In genomic region chr1:156291226-156292061, GRCh38 we compare ENCODE assay signal across 6 cellular contexts. TPM values are rescaled to one million over a fixed set of nuclear protein-coding genes. Genes with fewer than 3 reads are reported as not detected.
DNase-seq lines count a peak whose midpoint lies in the region; ATAC-seq lines count a peak whose summit lies in the region.

No MANE protein-coding gene starts in this region.

- no peaks in the 10 kb centered on the region for H3K9me3 Mint-ChIP-seq in activated naive CD4-positive, alpha-beta T cell treated with anti-CD3 and anti-CD28 coated beads, Interleukin-2, amount 50 U/mL, for 72 hours
- H3K9me3 Mint-ChIP-seq in activated naive CD4-positive, alpha-beta T cell treated with anti-CD3 and anti-CD28 coated beads, Interleukin-2, amount 10 ng/mL, durations not matched to agents 7 days and 5 days = no peaks in the 10 kb centered on the region
- H3K9me3 Mint-ChIP-seq in activated naive CD8-positive, alpha-beta T cell treated with anti-CD3 and anti-CD28 coated beads, Interleukin-2, amount 50 U/mL, for 24 hours = no peaks in the 10 kb centered on the region

- CTCF ChIA-PET in activated naive CD4-positive, alpha-beta T cell treated with anti-CD3 and anti-CD28 coated beads, Interleukin-2, amount 10 ng/mL, durations not matched to agents 7 days and 5 days (lab: Charles Lee) = interaction anchor here (1.2 kb wide), 1 partner anchor 28 kb away, joined by 3 read pairs; no protein-coding TSS in a partner anchor

- peaks cover 20% of the 10 kb centered on the region for H3K4me1 Mint-ChIP-seq in activated naive CD4-positive, alpha-beta T cell treated with anti-CD3 and anti-CD28 coated beads, Interleukin-2, amount 10 ng/mL, durations not matched to agents 7 days and 5 days
- peaks cover 18% of the 10 kb centered on the region for H3K4me1 Mint-ChIP-seq in activated naive CD8-positive, alpha-beta T cell treated with anti-CD3 and anti-CD28 coated beads, Interleukin-2, amount 50 U/mL, for 24 hours

- no peaks in the 10 kb centered on the region for H3K27me3 Mint-ChIP-seq in activated naive CD4-positive, alpha-beta T cell treated with anti-CD3 and anti-CD28 coated beads, Interleukin-2, amount 10 ng/mL, durations not matched to agents 7 days and 5 days
- H3K27me3 Mint-ChIP-seq in activated naive CD8-positive, alpha-beta T cell treated with anti-CD3 and anti-CD28 coated beads, Interleukin-2, amount 50 U/mL, for 24 hours = no peaks in the 10 kb centered on the region

- H3K36me3 Mint-ChIP-seq in activated naive CD4-positive, alpha-beta T cell treated with anti-CD3 and anti-CD28 coated beads, Interleukin-2, amount 50 U/mL, for 72 hours = no peaks in the 10 kb centered on the region
- H3K36me3 Mint-ChIP-seq in activated naive CD4-positive, alpha-beta T cell treated with anti-CD3 and anti-CD28 coated beads, Interleukin-2, amount 10 ng/mL, durations not matched to agents 7 days and 5 days = peaks cover 11% of the 10 kb centered on the region
- peaks cover 6% of the 10 kb centered on the region for H3K36me3 Mint-ChIP-seq in activated naive CD8-positive, alpha-beta T cell treated with anti-CD3 and anti-CD28 coated beads, Interleukin-2, amount 50 U/mL, for 24 hours (ENCODE audit: low read depth)

- no peak overlapping the region for H3K4me3 Mint-ChIP-seq in activated naive CD4-positive, alpha-beta T cell treated with anti-CD3 and anti-CD28 coated beads, Interleukin-2, amount 10 ng/mL, durations not matched to agents 7 days and 5 days
- H3K4me3 Mint-ChIP-seq in activated naive CD8-positive, alpha-beta T cell treated with anti-CD3 and anti-CD28 coated beads, Interleukin-2, amount 50 U/mL, for 24 hours = peak overlapping the region; percentile 49

- peak overlapping the region; percentile 74 to 90 for H3K27ac Mint-ChIP-seq in activated naive CD4-positive, alpha-beta T cell treated with anti-CD3 and anti-CD28 coated beads, Interleukin-2, amount 50 U/mL, for 72 hours
- H3K27ac Mint-ChIP-seq in activated naive CD4-positive, alpha-beta T cell treated with anti-CD3 and anti-CD28 coated beads, Interleukin-2, amount 10 ng/mL, durations not matched to agents 7 days and 5 days = no peak overlapping the region
- peak overlapping the region; percentile 27 for H3K27ac Mint-ChIP-seq in activated naive CD8-positive, alpha-beta T cell treated with anti-CD3 and anti-CD28 coated beads, Interleukin-2, amount 50 U/mL, for 24 hours

- ATAC-seq in activated naive CD4-positive, alpha-beta T cell treated with anti-CD3 and anti-CD28 coated beads, Interleukin-2, amount 50 U/mL, for 72 hours = peak; percentile 39 to 62
- ATAC-seq in activated naive CD8-positive, alpha-beta T cell treated with anti-CD3 and anti-CD28 coated beads, Interleukin-2, amount 50 U/mL, for 24 hours = no peak
- no peak for ATAC-seq in GM19397 (IDR thresholded peaks at IDR 0.05; ENCODE audit: unreplicated experiment)

- DNase-seq in activated naive CD4-positive, alpha-beta T cell treated with anti-CD3 and anti-CD28 coated beads, Interleukin-2, amount 50 U/mL, for 72 hours (ENCODE audit: low spot score in 2 of 2) = peak in 1 of 2 donors; percentile 28
- DNase-seq in activated naive CD4-positive, alpha-beta T cell treated with anti-CD3 and anti-CD28 coated beads, Interleukin-2, amount 10 ng/mL, durations not matched to agents 7 days and 5 days = no peak
- DNase-seq in activated naive CD8-positive, alpha-beta T cell treated with anti-CD3 and anti-CD28 coated beads, Interleukin-2, amount 50 U/mL, for 24 hours = peak; percentile 29
- DNase-seq in iPS-NIHi11 (ENCODE audit: low spot score) = peak; percentile 94
- DNase-seq in stromal cell of bone marrow (ENCODE audit: low read depth) = peak; percentile 78

RNA-seq across cellular contexts. Expression of gene GLMP, which starts 4.0 kb away (rescaled TPM):
- total RNA-seq in activated naive CD4-positive, alpha-beta T cell treated with anti-CD3 and anti-CD28 coated beads, Interleukin-2, amount 50 U/mL, for 72 hours = 10 to 100 TPM; 16.2 to 25.9 TPM

RNA-seq across cellular contexts. Expression of gene TMEM79, which starts 7.3 kb away (rescaled TPM):
- total RNA-seq in activated naive CD4-positive, alpha-beta T cell treated with anti-CD3 and anti-CD28 coated beads, Interleukin-2, amount 50 U/mL, for 72 hours = 10 to 100 TPM; 11.0 to 24.4 TPM

RNA-seq across cellular contexts. Expression of gene VHLL, which starts 7.7 kb away (rescaled TPM):
- total RNA-seq in activated naive CD4-positive, alpha-beta T cell treated with anti-CD3 and anti-CD28 coated beads, Interleukin-2, amount 50 U/mL, for 72 hours = not detected

RNA-seq across cellular contexts. Expression of gene SMG5, which starts 8.8 kb away (rescaled TPM):
- total RNA-seq in activated naive CD4-positive, alpha-beta T cell treated with anti-CD3 and anti-CD28 coated beads, Interleukin-2, amount 50 U/mL, for 72 hours = 100 to 1,000 TPM in 1 of 2 donors, 10 to 100 TPM in 1; 80.4 to 115 TPM

RNA-seq across cellular contexts. Expression of gene PAQR6, which starts 43.6 kb away (rescaled TPM):
- 1 to 10 TPM; 9.3 to 9.5 TPM for total RNA-seq in activated naive CD4-positive, alpha-beta T cell treated with anti-CD3 and anti-CD28 coated beads, Interleukin-2, amount 50 U/mL, for 72 hours

Comparison
In these comparisons a context has a peak if more than half of its experiments do, and no peak if none do; other contexts are left out.
1. ATAC-seq: peak in activated naive CD4-positive, alpha-beta T cell treated with anti-CD3 and anti-CD28 coated beads, Interleukin-2, amount 50 U/mL, for 72 hours (2 of 2); none in activated naive CD8-positive, alpha-beta T cell treated with anti-CD3 and anti-CD28 coated beads, Interleukin-2, amount 50 U/mL, for 24 hours (single experiment) and GM19397 (single experiment).